Comparison of ENCODE assay signal across 10 cellular contexts in genomic region chr7:30914611-30915601, GRCh38. TPM values are rescaled to one million over a fixed set of nuclear protein-coding genes. Genes with fewer than 3 reads are reported as not detected.
DNase-seq lines count a peak whose midpoint lies in the region; ATAC-seq and TF ChIP-seq lines count a peak whose summit lies in the region.
"Had no signal": no experiment of that assay in that cellular context is flagged by ENCODE, and none has a peak within 500 bp of the region (broad histone marks: within the 10 kb centered on the region; RNA-seq: fewer than 3 reads in every experiment).

No MANE protein-coding gene starts in this region.

- peak overlapping the region in 1 of 2 donors; percentile 69 for H3K9ac ChIP-seq in mucosa of rectum (ENCODE audit: low read depth in 1 of 2, low read length in 2 of 2)

- peak; percentile 80 for DNase-seq in AG10803 (ENCODE audit: low read depth)
- DNase-seq in M059J (ENCODE audit: low read depth): peak; percentile 96
- peak; percentile 95 for DNase-seq in coronary artery (ENCODE audit: low spot score)
- DNase-seq in GM19240 (ENCODE audit: insufficient read length, low spot score): no peak
- no peak for DNase-seq in activated effector memory CD4-positive, alpha-beta T cell treated with anti-CD3 and anti-CD28 coated beads, Interleukin-2, amount 50 U/mL, for 16 hours
- no peak for DNase-seq in adrenal gland
- DNase-seq: GDM1 had no signal

- H3K27ac ChIP-seq in coronary artery (peak overlapping the region; percentile 86 to 97), mucosa of rectum (ENCODE audit: low read depth in 2 of 2, low read length in 2 of 2) (peak overlapping the region; percentile 16 to 63), adrenal gland (peak overlapping the region in 1 of 5 donors; percentile 49)

- H3K36me3 ChIP-seq in mucosa of rectum (ENCODE audit: control insufficient read depth in 2 of 2, insufficient read depth in 2 of 2, low read length in 2 of 2): no peaks in the 10 kb centered on the region
- no peaks in the 10 kb centered on the region for H3K36me3 ChIP-seq in adrenal gland (replicated peaks in 1 of 2)

- no peak for TF ChIP-seq CTCF in AG10803 (conservative IDR thresholded peaks at IDR 0.05; ENCODE audit: low read length)
- TF ChIP-seq CTCF in coronary artery (IDR thresholded peaks at IDR 0.05): no peak
- no peak for TF ChIP-seq CTCF in adrenal gland (IDR thresholded peaks at IDR 0.05)

- no peak for ATAC-seq in HG03354 (IDR thresholded peaks at IDR 0.05; ENCODE audit: poor library complexity, severe bottlenecking, unreplicated experiment)

- H3K4me1 ChIP-seq in mucosa of rectum (ENCODE audit: control insufficient read depth in 2 of 2, insufficient read depth in 2 of 2, low read length in 2 of 2) (peaks cover 14 to 60% of the 10 kb centered on the region in 2 donors), adrenal gland (replicated peaks in 1 of 2) (no peaks in the 10 kb centered on the region)

- intact Hi-C loops in adrenal gland (cut with DNase I): no loop called here

- H3K4me3 ChIP-seq in AG10803 (ENCODE audit: low read length) (no peak overlapping the region), coronary artery (peak overlapping the region; percentile 79), mucosa of rectum (ENCODE audit: low read length in 2 of 2) (peak overlapping the region; percentile 63 to 77), adrenal gland (no peak overlapping the region)

- H3K9me3 ChIP-seq in mucosa of rectum (ENCODE audit: control insufficient read depth in 2 of 2, low read length in 2 of 2) (no peaks in the 10 kb centered on the region), adrenal gland (replicated peaks in 1 of 3) (no peaks in the 10 kb centered on the region)

- TF ChIP-seq POLR2A in adrenal gland (IDR thresholded peaks at IDR 0.05): no peak

- 70 to 86% (median 84%) methylated on average over 12 to 15 of the region's 15 CpGs for WGBS in adrenal gland, 4 donors

- H3K27me3 ChIP-seq in mucosa of rectum (ENCODE audit: control insufficient read depth in 2 of 2, insufficient read depth in 2 of 2, low read length in 2 of 2) (no peaks in the 10 kb centered on the region), adrenal gland (no peaks in the 10 kb centered on the region)

RNA-seq across cellular contexts. Expression of gene AQP1, which starts 3.3 kb away (rescaled TPM):
- 0.62 and 0.74 TPM in 2 replicates for total RNA-seq in M059J (2014; rRNA removed; shearing (Covaris generic))
- total RNA-seq in adrenal gland: 10 to 100 TPM; 23.3 to 57.8 (median 45.3) TPM
- polyA plus RNA-seq in adrenal gland: 10 to 100 TPM; 17.6 to 77.4 (median 23.9) TPM
- total RNA-seq: OCI-LY7 had no signal

RNA-seq across cellular contexts. Expression of gene GHRHR, which starts 48.8 kb away (rescaled TPM):
- not detected in 2 replicates for total RNA-seq in M059J (2014; rRNA removed; shearing (Covaris generic))
- total RNA-seq in adrenal gland: 1 to 10 TPM in 1 of 8 donors, under 1 TPM in 1, not detected in 6; 0.60 to 2.9 TPM
- 10 to 100 TPM in 1 of 3 donors, under 1 TPM in 2; 0.44 to 11.5 (median 0.68) TPM for polyA plus RNA-seq in adrenal gland
- total RNA-seq: OCI-LY7 had no signal

Comparison
In these comparisons a context has a peak if more than half of its experiments do, and no peak if none do; other contexts are left out.
1. DNase-seq: peak in AG10803 (single experiment), M059J (single experiment) and coronary artery (single experiment); none in GM19240 (single experiment), activated effector memory CD4-positive, alpha-beta T cell treated with anti-CD3 and anti-CD28 coated beads, Interleukin-2, amount 50 U/mL, for 16 hours (single experiment) and adrenal gland (0 of 7).
2. H3K4me3 ChIP-seq: peak in coronary artery (single experiment) and mucosa of rectum (2 of 2); none in AG10803 (single experiment) and adrenal gland (0 of 4).
3. RNA of gene AQP1, which starts 3.3 kb away (total RNA-seq): 23.3 to 57.8 TPM in adrenal gland; 0.62 to 0.74 TPM in M059J; every median in the first group is over 10 times any median in the second.